In the genomic region with DNA sequence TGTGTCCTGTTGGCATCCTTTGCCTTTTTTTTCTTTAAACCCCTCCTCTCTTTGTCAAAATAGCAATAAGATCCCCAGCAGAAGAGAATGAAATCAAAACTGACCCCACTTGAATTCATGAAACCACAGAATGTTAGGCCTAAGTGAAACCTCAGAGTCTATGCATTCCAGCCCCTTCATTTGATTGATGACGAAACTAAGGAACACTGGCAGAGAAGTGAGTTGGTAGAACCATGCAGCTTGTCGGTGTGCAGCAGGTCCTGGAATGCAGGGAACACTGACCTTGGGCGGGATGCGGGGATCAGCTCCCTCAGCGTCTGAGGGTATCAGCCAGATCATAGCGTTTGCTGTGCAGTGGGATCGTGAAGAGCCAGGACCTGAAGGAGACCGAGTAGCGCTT, we compare ENCODE assay signal across 18 cellular contexts. TPM values are rescaled to one million over a fixed set of nuclear protein-coding genes. Genes with fewer than 3 reads are reported as not detected.
DNase-seq lines count a peak whose midpoint lies in the region; ATAC-seq and TF ChIP-seq lines count a peak whose summit lies in the region.
"Had no signal": no experiment of that assay in that cellular context is flagged by ENCODE, and none has a peak within 500 bp of the region (broad histone marks: within the 10 kb centered on the region; RNA-seq: fewer than 3 reads in every experiment).

No MANE protein-coding gene starts in this region.

- H3K4me1 ChIP-seq in BE2C = peaks cover 29% of the 10 kb centered on the region
- H3K4me1 ChIP-seq: uterus had no signal

- H3K27me3 ChIP-seq in BE2C = no peaks in the 10 kb centered on the region
- H3K27me3 ChIP-seq: brain microvascular endothelial cell, uterus had no signal

- ATAC-seq in T-helper 17 cell (no peak), GM21447 (IDR thresholded peaks at IDR 0.05; ENCODE audit: unreplicated experiment) (no peak), GM18861 (IDR thresholded peaks at IDR 0.05; ENCODE audit: unreplicated experiment) (no peak)
- no peak for ATAC-seq in stimulated activated naive B cell treated with anti-CD40 and anti-IgM and Interleukin-4, amounts not matched to agents 10 μg/mL and 1 μg/mL and 100 μg/mL, for 72 hours (replicated peaks)
- ATAC-seq: right cardiac atrium had no signal

- H3K27me3 Mint-ChIP-seq in T-helper 17 cell = peaks cover 40% of the 10 kb centered on the region
- no peaks in the 10 kb centered on the region for H3K27me3 Mint-ChIP-seq in stimulated activated naive B cell treated with anti-CD40 and anti-IgM and Interleukin-4, amounts not matched to agents 10 μg/mL and 1 μg/mL and 100 μg/mL, for 72 hours
- H3K27me3 Mint-ChIP-seq: activated CD4-positive, alpha-beta T cell treated with anti-CD3 and anti-CD28 coated beads, Interleukin-2, amount 10 ng/mL, durations not matched to agents 24 days and 14 days had no signal

- peaks cover 43% of the 10 kb centered on the region for H3K36me3 ChIP-seq in BE2C
- H3K36me3 ChIP-seq: brain microvascular endothelial cell, left ventricle myocardium inferior, uterus had no signal

- H3K9me3 Mint-ChIP-seq in stimulated activated naive B cell treated with anti-CD40 and anti-IgM and Interleukin-4, amounts not matched to agents 10 μg/mL and 1 μg/mL and 100 μg/mL, for 72 hours = peaks cover 2 to 4% of the 10 kb centered on the region in 2 donors
- H3K9me3 Mint-ChIP-seq: activated CD4-positive, alpha-beta T cell treated with anti-CD3 and anti-CD28 coated beads, Interleukin-2, amount 10 ng/mL, durations not matched to agents 24 days and 14 days; activated naive CD4-positive, alpha-beta T cell treated with anti-CD3 and anti-CD28 coated beads for 36 hours had no signal

- H3K9me3 ChIP-seq in T-helper 17 cell (ENCODE audit: control insufficient read depth, low read length, poor library complexity, severe bottlenecking) = no peaks in the 10 kb centered on the region
- H3K9me3 ChIP-seq in BE2C = no peaks in the 10 kb centered on the region
- H3K9me3 ChIP-seq: left ventricle myocardium inferior, uterus had no signal

- no peak for TF ChIP-seq CTCF in fibroblast of pulmonary artery (IDR thresholded peaks at IDR 0.05; ENCODE audit: low read length, missing control alignments)
- no peak for TF ChIP-seq CTCF in BE2C (IDR thresholded peaks at IDR 0.05; ENCODE audit: low read depth, low read length)

- H3K4me1 Mint-ChIP-seq in T-helper 17 cell = peaks cover 5% of the 10 kb centered on the region
- peaks cover 66 to 70% of the 10 kb centered on the region in 2 donors for H3K4me1 Mint-ChIP-seq in stimulated activated naive B cell treated with anti-CD40 and anti-IgM and Interleukin-4, amounts not matched to agents 10 μg/mL and 1 μg/mL and 100 μg/mL, for 72 hours

- no peak overlapping the region for H3K4me3 ChIP-seq in fibroblast of pulmonary artery (replicated peaks; ENCODE audit: low read depth, low read length)
- H3K4me3 ChIP-seq in BE2C (ENCODE audit: low read depth, low read length) = no peak overlapping the region
- H3K4me3 ChIP-seq: left ventricle myocardium inferior, uterus had no signal

- peak; percentile 13 for DNase-seq in H4 (ENCODE audit: low spot score)
- DNase-seq in T-helper 17 cell = no peak
- DNase-seq in fibroblast of pulmonary artery (ENCODE audit: low read depth) = peak; percentile 22
- no peak for DNase-seq in stimulated activated naive B cell treated with anti-CD40 and anti-IgM and Interleukin-4, amounts not matched to agents 10 μg/mL and 1 μg/mL and 100 μg/mL, for 72 hours
- DNase-seq in BE2C = no peak
- DNase-seq: activated CD4-positive, alpha-beta T cell treated with anti-CD3 and anti-CD28 coated beads, Interleukin-2, amount 10 ng/mL, durations not matched to agents 24 days and 14 days; activated CD8-positive, alpha-beta memory T cell treated with anti-CD3 and anti-CD28 coated beads, Interleukin-2, amount 50 U/mL, for 4 hours; activated naive CD4-positive, alpha-beta T cell treated with anti-CD3 and anti-CD28 coated beads for 36 hours; brain microvascular endothelial cell; dermis blood vessel endothelial cell; GF-D8; left ventricle myocardium inferior; NCI-H1694 treated with DMSO at 0.1 percent for 48 hours; NCI-H446; right cardiac atrium; uterus had no signal

- H3K27ac Mint-ChIP-seq in T-helper 17 cell = peak overlapping the region; percentile 17
- H3K27ac Mint-ChIP-seq in stimulated activated naive B cell treated with anti-CD40 and anti-IgM and Interleukin-4, amounts not matched to agents 10 μg/mL and 1 μg/mL and 100 μg/mL, for 72 hours = peak overlapping the region; percentile 61
- H3K27ac Mint-ChIP-seq: activated naive CD4-positive, alpha-beta T cell treated with anti-CD3 and anti-CD28 coated beads for 36 hours had no signal

- no peak overlapping the region for H3K4me3 Mint-ChIP-seq in T-helper 17 cell
- no peak overlapping the region for H3K4me3 Mint-ChIP-seq in stimulated activated naive B cell treated with anti-CD40 and anti-IgM and Interleukin-4, amounts not matched to agents 10 μg/mL and 1 μg/mL and 100 μg/mL, for 72 hours
- H3K4me3 Mint-ChIP-seq: activated CD4-positive, alpha-beta T cell treated with anti-CD3 and anti-CD28 coated beads, Interleukin-2, amount 10 ng/mL, durations not matched to agents 24 days and 14 days; activated naive CD4-positive, alpha-beta T cell treated with anti-CD3 and anti-CD28 coated beads for 36 hours had no signal

- peaks cover 9% of the 10 kb centered on the region for H3K36me3 Mint-ChIP-seq in T-helper 17 cell (ENCODE audit: low read depth)
- H3K36me3 Mint-ChIP-seq in stimulated activated naive B cell treated with anti-CD40 and anti-IgM and Interleukin-4, amounts not matched to agents 10 μg/mL and 1 μg/mL and 100 μg/mL, for 72 hours = peaks cover 36 to 70% of the 10 kb centered on the region in 2 donors

RNA-seq across cellular contexts. Expression of a gene that starts 57.5 kb away (rescaled TPM):
- total RNA-seq in H4 (2014; rRNA removed; shearing (Covaris generic)) = 2.2 and 3.6 TPM in 2 replicates
- total RNA-seq in T-helper 17 cell = 1 to 10 TPM; 3.2 to 6.9 TPM
- polyA plus RNA-seq in BE2C (2012; ENCODE audit: insufficient read depth, insufficient read length, low read depth) = 22.5 TPM

Comparison
In these comparisons a context has a peak if more than half of its experiments do, and no peak if none do; other contexts are left out.
1. DNase-seq: peak in H4 (single experiment) and fibroblast of pulmonary artery (single experiment); none in T-helper 17 cell (0 of 3), stimulated activated naive B cell treated with anti-CD40 and anti-IgM and Interleukin-4, amounts not matched to agents 10 μg/mL and 1 μg/mL and 100 μg/mL, for 72 hours (single experiment) and BE2C (single experiment).